In the genomic region with DNA sequence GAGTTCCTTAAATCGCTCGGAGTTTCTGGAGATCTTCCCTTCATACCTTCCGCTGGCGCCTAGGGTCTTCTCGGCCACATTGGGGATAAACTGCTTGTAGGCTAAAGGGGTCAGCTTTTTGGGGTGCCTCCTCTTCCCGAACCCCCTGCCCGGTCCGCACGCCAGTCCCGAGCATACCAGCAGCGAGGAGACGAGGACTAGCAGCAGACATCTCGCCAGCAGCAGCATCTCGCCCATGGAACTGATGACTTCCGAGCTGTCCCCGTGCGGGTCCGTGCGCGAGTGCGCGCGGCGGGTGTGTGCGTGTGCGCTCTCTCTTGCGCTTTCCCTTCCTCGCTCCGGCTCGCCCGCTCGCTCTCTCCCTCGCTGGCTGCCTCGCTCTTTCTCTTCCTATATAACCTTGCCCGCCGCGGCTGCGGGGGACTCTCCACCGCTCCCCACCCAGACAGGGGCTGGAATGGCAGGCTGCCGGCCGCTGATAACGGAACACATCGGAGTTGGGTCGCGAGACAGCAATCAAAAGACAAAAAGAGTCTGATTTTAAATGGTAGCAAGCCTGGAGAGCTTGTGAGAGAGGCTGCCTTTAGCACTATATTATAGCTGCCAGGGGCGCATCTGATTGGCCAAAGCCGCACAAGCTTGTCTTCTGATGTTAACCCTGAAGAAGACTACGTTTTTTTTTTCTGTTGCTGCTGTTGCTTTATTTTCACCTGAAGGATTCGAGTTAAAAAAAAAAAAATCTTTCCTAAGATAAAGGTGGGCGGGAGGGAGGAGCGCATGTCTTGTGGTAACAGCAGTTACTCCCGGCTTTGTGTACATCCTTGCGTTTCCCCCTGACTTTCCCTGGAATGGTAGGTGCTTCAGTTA, we compare ENCODE assay signal across 8 cellular contexts. TPM values are rescaled to one million over a fixed set of nuclear protein-coding genes. Genes with fewer than 3 reads are reported as not detected.
A peak's percentile ranks its signal among the peaks of the same experiment; 100 is the strongest.
DNase-seq lines count a peak whose midpoint lies in the region; ATAC-seq, FAIRE-seq and TF ChIP-seq lines count a peak whose summit lies in the region.

A gene (minus strand): TSS at position 569 of the 867 bp plus-strand sequence. CDS start 341 bp downstream, at position 228.

- no peak within 1 kb of the TSS for H3K4me2 ChIP-seq in Loucy (ENCODE audit: low read depth, low read length, poor library complexity, severe bottlenecking)

- ATAC-seq in CD4-positive, alpha-beta T cell (ENCODE audit: poor library complexity) = no peak
- ATAC-seq in activated CD8-positive, alpha-beta T cell treated with anti-CD3 and anti-CD28 coated beads, Interleukin-2, amount 10 ng/mL, durations not matched to agents 7 days and 5 days = no peak

- CTCF ChIA-PET in CD4-positive, alpha-beta T cell (lab: Charles Lee) = no interaction called here
- CTCF ChIA-PET in activated CD8-positive, alpha-beta T cell treated with anti-CD3 and anti-CD28 coated beads, Interleukin-2, amount 10 ng/mL, durations not matched to agents 7 days and 5 days (lab: Charles Lee) = interaction anchor here (0.8 kb wide), 1 partner anchor 398 kb away, joined by 3 read pairs; no protein-coding TSS in a partner anchor

- H3K4me1 Mint-ChIP-seq in CD4-positive, alpha-beta T cell (ENCODE audit: low read depth) = peaks cover 14% of the 10 kb centered on the region
- peaks cover 27% of the 10 kb centered on the region for H3K4me1 Mint-ChIP-seq in nephron
- H3K4me1 Mint-ChIP-seq in activated CD8-positive, alpha-beta T cell treated with anti-CD3 and anti-CD28 coated beads, Interleukin-2, amount 10 ng/mL, durations not matched to agents 7 days and 5 days (ENCODE audit: low read depth) = peaks cover 23% of the 10 kb centered on the region

- no peak for TF ChIP-seq CTCF in CD4-positive, alpha-beta T cell (IDR thresholded peaks at IDR 0.05)
- TF ChIP-seq CTCF in Loucy (conservative IDR thresholded peaks at IDR 0.05; ENCODE audit: low read length) (no peak), nephron (IDR thresholded peaks at IDR 0.05; ENCODE audit: unreplicated experiment in 3 of 3) (no peak)

- 0 out of 2 replicates have a peak within 1 kb of the TSS, but pooled peaks have one; percentile 43 for H2AFZ ChIP-seq in Loucy (ENCODE audit: low read length)

- no peaks in the 10 kb centered on the region for H3F3A ChIP-seq in Loucy (ENCODE audit: low read depth)

- H3K36me3 Mint-ChIP-seq in CD4-positive, alpha-beta T cell (ENCODE audit: low read depth) = no peaks in the 10 kb centered on the region
- H3K36me3 Mint-ChIP-seq in nephron (ENCODE audit: low read depth) = no peaks in the 10 kb centered on the region
- no peaks in the 10 kb centered on the region for H3K36me3 Mint-ChIP-seq in activated CD8-positive, alpha-beta T cell treated with anti-CD3 and anti-CD28 coated beads, Interleukin-2, amount 10 ng/mL, durations not matched to agents 7 days and 5 days (ENCODE audit: low read depth)

- H3K36me3 ChIP-seq in Loucy (ENCODE audit: insufficient read depth, low read length) (no peaks in the 10 kb centered on the region), duodenal mucosa (ENCODE audit: control insufficient read depth in 1 of 2, insufficient read depth in 2 of 2, low read length in 2 of 2) (no peaks in the 10 kb centered on the region)

- no peak for DNase-seq in CD4-positive, alpha-beta T cell
- DNase-seq in urothelium cell line (ENCODE audit: low spot score) (no peak), glomerular visceral epithelial cell (ENCODE audit: extremely low spot score) (no peak)
- no peak for DNase-seq in stimulated activated CD8-positive, alpha-beta memory T cell treated with anti-CD3 and anti-CD28 coated beads, Interleukin-4, amount 100 ng/mL, for 48 hours
- DNase-seq in activated CD8-positive, alpha-beta T cell treated with anti-CD3 and anti-CD28 coated beads, Interleukin-2, amount 10 ng/mL, durations not matched to agents 7 days and 5 days = no peak

- H3K4me3 ChIP-seq in Loucy (ENCODE audit: low read length, poor library complexity, severe bottlenecking) (no peak within 1 kb of the TSS), duodenal mucosa (ENCODE audit: low read depth in 1 of 2, low read length in 2 of 2) (peak within 1 kb of the TSS; percentile 36 to 40)

- intact Hi-C loops in CD4-positive, alpha-beta T cell (cut with DNase I, micrococcal nuclease) = no loop called here

- no peaks in the 10 kb centered on the region for H3K9me3 ChIP-seq in CD4-positive, alpha-beta T cell (ENCODE audit: control insufficient read depth, low read length)
- no peaks in the 10 kb centered on the region for H3K9me3 ChIP-seq in Loucy (ENCODE audit: insufficient read depth, low read depth, low read length)
- H3K9me3 ChIP-seq in duodenal mucosa (ENCODE audit: control insufficient read depth in 1 of 2, low read length in 2 of 2) = no peaks in the 10 kb centered on the region

- H3K4me1 ChIP-seq in Loucy (ENCODE audit: insufficient read depth, low read length, poor library complexity, severe bottlenecking) (no peaks in the 10 kb centered on the region), duodenal mucosa (ENCODE audit: control insufficient read depth in 1 of 2, insufficient read depth in 2 of 2, low read length in 2 of 2) (peaks cover 24% of the 10 kb centered on the region in 2 donors)

- peak within 1 kb of the TSS; percentile 44 for H3K4me3 Mint-ChIP-seq in CD4-positive, alpha-beta T cell
- H3K4me3 Mint-ChIP-seq in nephron = peak within 1 kb of the TSS; percentile 82 to 88 (median 87)
- no peak within 1 kb of the TSS for H3K4me3 Mint-ChIP-seq in activated CD8-positive, alpha-beta T cell treated with anti-CD3 and anti-CD28 coated beads, Interleukin-2, amount 10 ng/mL, durations not matched to agents 7 days and 5 days

- no peaks in the 10 kb centered on the region for H3K9me3 Mint-ChIP-seq in CD4-positive, alpha-beta T cell
- H3K9me3 Mint-ChIP-seq in nephron = no peaks in the 10 kb centered on the region
- H3K9me3 Mint-ChIP-seq in activated CD8-positive, alpha-beta T cell treated with anti-CD3 and anti-CD28 coated beads, Interleukin-2, amount 10 ng/mL, durations not matched to agents 7 days and 5 days (ENCODE audit: insufficient read depth) = no peaks in the 10 kb centered on the region

- no peak within 1 kb of the TSS for H3K27ac ChIP-seq in CD4-positive, alpha-beta T cell (ENCODE audit: low read depth, low read length)
- no peak within 1 kb of the TSS for H3K27ac ChIP-seq in duodenal mucosa (ENCODE audit: low read depth, low read length)

- FAIRE-seq in urothelium cell line (lab: Jason Lieb, UNC) = no peak

- no peaks in the 10 kb centered on the region for H4K20me1 ChIP-seq in Loucy (ENCODE audit: insufficient read depth, low read length, poor library complexity, severe bottlenecking)

- H3K79me2 ChIP-seq in Loucy (ENCODE audit: insufficient read depth, low read length) = no peaks in the 10 kb centered on the region

- no peak within 1 kb of the TSS for H3K27ac Mint-ChIP-seq in CD4-positive, alpha-beta T cell
- H3K27ac Mint-ChIP-seq in nephron = no peak within 1 kb of the TSS
- no peak within 1 kb of the TSS for H3K27ac Mint-ChIP-seq in activated CD8-positive, alpha-beta T cell treated with anti-CD3 and anti-CD28 coated beads, Interleukin-2, amount 10 ng/mL, durations not matched to agents 7 days and 5 days

- H3K27me3 Mint-ChIP-seq in CD4-positive, alpha-beta T cell = peaks cover 67% of the 10 kb centered on the region
- H3K27me3 Mint-ChIP-seq in nephron (ENCODE audit: low read depth) = peaks cover 94% of the 10 kb centered on the region
- peaks cover 67% of the 10 kb centered on the region for H3K27me3 Mint-ChIP-seq in activated CD8-positive, alpha-beta T cell treated with anti-CD3 and anti-CD28 coated beads, Interleukin-2, amount 10 ng/mL, durations not matched to agents 7 days and 5 days (ENCODE audit: low read depth)

- H3K9ac ChIP-seq in Loucy (ENCODE audit: low read depth, low read length, poor library complexity, severe bottlenecking) (no peak within 1 kb of the TSS), duodenal mucosa (ENCODE audit: low read depth in 1 of 2, low read length in 2 of 2) (no peak within 1 kb of the TSS)

- H3K9me2 ChIP-seq in Loucy (replicated peaks; ENCODE audit: low read depth, low read length) = no peaks in the 10 kb centered on the region

- H3K27me3 ChIP-seq in CD4-positive, alpha-beta T cell (ENCODE audit: control insufficient read depth, insufficient read depth, low read length) = peaks cover 74% of the 10 kb centered on the region
- H3K27me3 ChIP-seq in Loucy (ENCODE audit: insufficient read depth, low read length, poor library complexity, severe bottlenecking) (no peaks in the 10 kb centered on the region), duodenal mucosa (ENCODE audit: control insufficient read depth in 1 of 2, insufficient read depth in 2 of 2, low read length in 2 of 2) (peaks cover 42 to 45% of the 10 kb centered on the region in 2 donors)

- POLR2A ChIA-PET in CD4-positive, alpha-beta T cell (lab: Charles Lee) = no interaction called here
- POLR2A ChIA-PET in activated CD8-positive, alpha-beta T cell treated with anti-CD3 and anti-CD28 coated beads, Interleukin-2, amount 10 ng/mL, durations not matched to agents 7 days and 5 days (lab: Charles Lee) = no interaction called here

RNA-seq across cellular contexts. Expression of the gene that starts here (rescaled TPM):
- not detected for total RNA-seq in CD4-positive, alpha-beta T cell
- total RNA-seq in activated CD8-positive, alpha-beta T cell treated with anti-CD3 and anti-CD28 coated beads, Interleukin-2, amount 10 ng/mL, durations not matched to agents 7 days and 5 days = under 1 TPM in 1 of 2 experiments, not detected in 1; 0.08 TPM
